ENCODE assay signal across 23 cellular contexts in the genomic region with DNA sequence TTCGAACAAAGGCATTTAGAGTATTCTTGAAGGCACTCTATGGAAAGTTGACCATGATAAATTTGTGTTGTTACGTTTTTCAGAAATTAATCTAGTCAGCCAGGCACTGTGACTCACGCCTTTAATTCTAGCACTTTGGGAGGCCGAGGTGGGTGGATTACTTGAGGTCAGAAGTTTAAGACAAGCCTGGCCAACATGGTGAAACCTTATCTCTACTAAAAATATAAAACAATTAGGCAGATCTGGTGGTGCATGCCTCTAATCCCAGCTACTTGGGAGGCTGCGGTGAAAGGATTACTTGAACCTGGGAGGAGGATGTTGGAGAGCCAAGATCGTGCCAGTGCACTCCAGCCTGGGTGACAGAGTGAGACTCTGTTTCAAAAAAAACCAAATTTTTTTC.
"Had no signal": no experiment of that assay in that cellular context is flagged by ENCODE, and none has a peak within 500 bp of the region (broad histone marks: within the 10 kb centered on the region; RNA-seq: fewer than 3 reads in every experiment).

No MANE protein-coding gene starts in this region.

- H3K27ac ChIP-seq: body of pancreas, hepatocyte, right lobe of liver, testis, transverse colon, VCaP had no signal

- H3K27ac Mint-ChIP-seq: activated naive CD8-positive, alpha-beta T cell treated with anti-CD3 and anti-CD28 coated beads, Interleukin-2, amount 50 U/mL, for 24 hours; nephron had no signal

- H3K4me1 ChIP-seq: body of pancreas, right lobe of liver, testis, transverse colon had no signal

- H3K36me3 ChIP-seq: right lobe of liver, transverse colon had no signal

- H3K4me3 ChIP-seq: body of pancreas, hepatocyte, mucosa of descending colon, right lobe of liver, testis, transverse colon had no signal

- H3K9me3 Mint-ChIP-seq: nephron had no signal

- H3K4me1 Mint-ChIP-seq: activated naive CD8-positive, alpha-beta T cell treated with anti-CD3 and anti-CD28 coated beads, Interleukin-2, amount 50 U/mL, for 24 hours; nephron had no signal

- DNase-seq: activated CD4-positive, alpha-beta T cell treated with anti-CD3 and anti-CD28 coated beads for 48 hours; activated CD4-positive, alpha-beta T cell treated with anti-CD3 and anti-CD28 coated beads, Interleukin-2, amount 50 U/mL, for 48 hours; activated CD8-positive, alpha-beta memory T cell treated with anti-CD3 and anti-CD28 coated beads, Interleukin-2, amount 50 U/mL, for 4 hours; activated gamma-delta T cell treated with Interleukin-2 at 50 U/mL for 16 hours; activated naive CD4-positive, alpha-beta T cell treated with anti-CD3 and anti-CD28 coated beads, Interleukin-2, amount 50 U/mL, for 16 hours; activated naive CD8-positive, alpha-beta T cell treated with anti-CD3 and anti-CD28 coated beads, Interleukin-2, amount 50 U/mL, for 24 hours; activated T-cell treated with anti-CD3 and anti-CD28 coated beads, Interleukin-2, amount 50 U/mL, for 1 hour; body of pancreas; dermis blood vessel endothelial cell; effector CD4-positive, alpha-beta T cell; islet precursor cell; left ventricle myocardium superior; mucosa of descending colon; posterior cingulate gyrus; right lobe of liver; stimulated activated CD4-positive, alpha-beta T cell treated with anti-CD3 and anti-CD28 coated beads, Interleukin-2, amount 100 ng/mL, for 48 hours; stimulated activated naive CD8-positive, alpha-beta T cell treated with anti-CD3 and anti-CD28 coated beads, Interleukin-15, Interleukin-2, amounts not matched to agents 100 U/mL and 50 U/mL, for 24 hours; T-helper 2 cell; testis; transverse colon had no signal

- H3K27me3 ChIP-seq: body of pancreas, hepatocyte, right lobe of liver, testis, transverse colon had no signal

- H3K9me3 ChIP-seq: body of pancreas, mucosa of descending colon, right lobe of liver, testis, transverse colon had no signal

- H3K4me3 Mint-ChIP-seq: activated naive CD8-positive, alpha-beta T cell treated with anti-CD3 and anti-CD28 coated beads, Interleukin-2, amount 50 U/mL, for 24 hours; nephron had no signal

- ATAC-seq: activated naive CD8-positive, alpha-beta T cell treated with anti-CD3 and anti-CD28 coated beads, Interleukin-2, amount 50 U/mL, for 24 hours; body of pancreas; left ventricle myocardium superior; mucosa of descending colon; right lobe of liver; stimulated activated naive CD8-positive, alpha-beta T cell treated with anti-CD3 and anti-CD28 coated beads, Interleukin-15, Interleukin-2, amounts not matched to agents 100 U/mL and 50 U/mL, for 24 hours had no signal

- H3K27me3 Mint-ChIP-seq: activated naive CD8-positive, alpha-beta T cell treated with anti-CD3 and anti-CD28 coated beads, Interleukin-2, amount 50 U/mL, for 24 hours had no signal
